Comparison of ENCODE assay signal across 1 cellular context in the genomic region with DNA sequence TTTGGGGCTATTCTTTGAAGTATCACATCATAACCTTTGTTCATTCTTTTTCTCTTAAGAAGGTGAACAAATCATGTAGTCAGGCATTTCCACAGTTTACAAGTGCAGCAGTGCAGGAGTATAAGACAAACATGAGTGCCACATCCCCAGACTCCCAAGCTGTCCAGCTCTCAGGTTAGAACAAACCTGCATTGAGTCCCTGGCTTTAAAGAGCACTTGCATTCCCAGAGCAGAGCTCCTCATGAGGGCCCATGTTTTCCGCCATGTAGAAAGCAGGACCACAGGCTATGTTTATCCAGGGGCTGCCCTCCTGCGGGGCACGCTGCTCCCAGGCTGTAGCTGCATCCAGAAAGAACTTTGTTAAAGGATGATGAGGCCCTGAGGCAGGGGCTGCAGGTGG.
TF ChIP-seq lines count a peak whose summit lies in the region.

No MANE protein-coding gene starts in this region.

TF ChIP-seq in GM23338, 12 proteins besides CTCF, POLR2A, EP300 and RAD21:
- TF ChIP-seq, protein P1, sequence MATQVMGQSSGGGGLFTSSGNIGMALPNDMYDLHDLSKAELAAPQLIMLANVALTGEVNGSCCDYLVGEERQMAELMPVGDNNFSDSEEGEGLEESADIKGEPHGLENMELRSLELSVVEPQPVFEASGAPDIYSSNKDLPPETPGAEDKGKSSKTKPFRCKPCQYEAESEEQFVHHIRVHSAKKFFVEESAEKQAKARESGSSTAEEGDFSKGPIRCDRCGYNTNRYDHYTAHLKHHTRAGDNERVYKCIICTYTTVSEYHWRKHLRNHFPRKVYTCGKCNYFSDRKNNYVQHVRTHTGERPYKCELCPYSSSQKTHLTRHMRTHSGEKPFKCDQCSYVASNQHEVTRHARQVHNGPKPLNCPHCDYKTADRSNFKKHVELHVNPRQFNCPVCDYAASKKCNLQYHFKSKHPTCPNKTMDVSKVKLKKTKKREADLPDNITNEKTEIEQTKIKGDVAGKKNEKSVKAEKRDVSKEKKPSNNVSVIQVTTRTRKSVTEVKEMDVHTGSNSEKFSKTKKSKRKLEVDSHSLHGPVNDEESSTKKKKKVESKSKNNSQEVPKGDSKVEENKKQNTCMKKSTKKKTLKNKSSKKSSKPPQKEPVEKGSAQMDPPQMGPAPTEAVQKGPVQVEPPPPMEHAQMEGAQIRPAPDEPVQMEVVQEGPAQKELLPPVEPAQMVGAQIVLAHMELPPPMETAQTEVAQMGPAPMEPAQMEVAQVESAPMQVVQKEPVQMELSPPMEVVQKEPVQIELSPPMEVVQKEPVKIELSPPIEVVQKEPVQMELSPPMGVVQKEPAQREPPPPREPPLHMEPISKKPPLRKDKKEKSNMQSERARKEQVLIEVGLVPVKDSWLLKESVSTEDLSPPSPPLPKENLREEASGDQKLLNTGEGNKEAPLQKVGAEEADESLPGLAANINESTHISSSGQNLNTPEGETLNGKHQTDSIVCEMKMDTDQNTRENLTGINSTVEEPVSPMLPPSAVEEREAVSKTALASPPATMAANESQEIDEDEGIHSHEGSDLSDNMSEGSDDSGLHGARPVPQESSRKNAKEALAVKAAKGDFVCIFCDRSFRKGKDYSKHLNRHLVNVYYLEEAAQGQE (IDR thresholded peaks at IDR 0.05; ENCODE audit: unreplicated experiment), result no peak
- no peak for TF ChIP-seq POLR2AphosphoS5 (IDR thresholded peaks at IDR 0.05; ENCODE audit: low read depth)
